16 cellular contexts compared by ENCODE assay signal in the genomic region with DNA sequence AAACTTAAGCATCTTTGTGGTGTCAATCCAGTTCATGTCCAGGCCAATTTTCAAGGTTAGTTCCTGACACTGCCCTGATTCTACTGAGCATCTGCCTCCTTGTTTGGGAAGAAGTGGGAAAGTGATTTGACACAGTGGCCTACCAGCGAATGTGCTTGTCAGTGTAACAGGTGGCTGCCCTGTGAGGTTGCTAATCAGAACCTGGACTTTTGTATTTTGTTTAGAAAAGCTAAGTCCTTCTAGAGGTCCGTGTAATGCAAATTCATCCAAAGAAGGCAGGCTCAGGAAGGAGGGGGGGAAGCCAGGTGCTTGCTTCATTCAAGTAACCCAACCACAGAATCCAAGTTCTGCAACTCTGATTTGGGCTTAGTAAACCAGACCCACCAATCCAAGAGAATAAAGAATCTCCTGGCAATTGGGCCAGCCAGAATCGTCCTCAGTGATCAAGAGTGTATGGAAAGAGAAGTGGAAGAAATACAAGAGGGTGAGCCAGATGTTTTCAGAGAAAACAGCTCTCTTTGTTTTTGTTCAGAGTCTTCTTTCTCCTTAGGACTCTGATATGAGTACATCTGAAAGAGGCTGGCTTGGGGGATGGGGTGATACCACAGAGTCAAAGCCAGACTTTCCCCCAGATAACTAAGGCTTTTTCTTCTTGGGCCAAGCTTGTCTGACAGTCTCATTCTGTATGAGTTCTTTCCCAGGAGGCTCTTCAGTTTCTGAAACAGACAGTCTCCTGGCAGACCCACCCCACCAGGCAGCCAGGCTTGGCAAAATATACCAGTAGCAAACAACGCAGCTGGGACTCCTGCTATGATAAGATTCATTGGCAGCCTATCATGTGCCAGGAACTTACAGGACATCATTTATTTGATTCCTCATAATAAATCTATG.
DNase-seq lines count a peak whose midpoint lies in the region; TF ChIP-seq lines count a peak whose summit lies in the region.
"Had no signal": no experiment of that assay in that cellular context is flagged by ENCODE, and none has a peak within 500 bp of the region (broad histone marks: within the 10 kb centered on the region; RNA-seq: fewer than 3 reads in every experiment).

No MANE protein-coding gene starts in this region.

- H3K27ac ChIP-seq in uterus = peak overlapping the region; percentile 16 to 53
- H3K27ac ChIP-seq in RWPE1 = no peak overlapping the region

- DNase-seq in astrocyte of the spinal cord (ENCODE audit: low read depth, low spot score) (peak; percentile 39), head of caudate nucleus (peak in 24 of 42 donors; percentile 3 to 73 (median 26)), osteocyte (ENCODE audit: extremely low spot score, unreplicated experiment) (no peak), uterus (peak; percentile 21 to 73), RWPE1 (ENCODE audit: low spot score) (no peak), NCI-H2107 (lab: John Stamatoyannopoulos, UW) (no peak), NCI-H345 treated with DMSO at 0.1 percent for 48 hours (lab: John Stamatoyannopoulos, UW; ENCODE audit: unreplicated experiment) (no peak)
- DNase-seq: activated CD4-positive, alpha-beta T cell treated with anti-CD3 and anti-CD28 coated beads for 4 hours; activated T-cell treated with anti-CD3 and anti-CD28 coated beads for 4 hours; CD4-positive, CD25-positive, alpha-beta regulatory T cell; central memory CD4-positive, alpha-beta T cell; endodermal cell; occipital lobe; stimulated activated CD4-positive, alpha-beta T cell treated with anti-CD3 and anti-CD28 coated beads, Interleukin-15, amount 100 ng/mL, for 24 hours; T-helper 9 cell had no signal

- H3K4me1 Mint-ChIP-seq in osteocyte (ENCODE audit: unreplicated experiment) = peaks cover 23% of the 10 kb centered on the region
- H3K4me1 Mint-ChIP-seq: activated naive CD4-positive, alpha-beta T cell treated with anti-CD3 and anti-CD28 coated beads, Interleukin-2, amount 50 U/mL, for 24 hours; CD4-positive, CD25-positive, alpha-beta regulatory T cell; endodermal cell had no signal

- no peak overlapping the region for H3K4me3 Mint-ChIP-seq in osteocyte (ENCODE audit: unreplicated experiment)
- H3K4me3 Mint-ChIP-seq: activated naive CD4-positive, alpha-beta T cell treated with anti-CD3 and anti-CD28 coated beads, Interleukin-2, amount 50 U/mL, for 24 hours; CD4-positive, CD25-positive, alpha-beta regulatory T cell; endodermal cell had no signal

- CTCF ChIA-PET in RWPE1 (lab: Yijun Ruan, JAX) = interaction anchor here (0.6 to 0.7 kb wide), 3 partner anchors 17 to 378 kb away, joined by 3 read pairs; no protein-coding TSS in a partner anchor

- TF ChIP-seq POLR2A in uterus (IDR thresholded peaks at IDR 0.05) = no peak

- H3K4me3 ChIP-seq in astrocyte of the spinal cord (ENCODE audit: low read depth, low read length) (no peak overlapping the region), uterus (no peak overlapping the region)

- H3K36me3 Mint-ChIP-seq in osteocyte (ENCODE audit: unreplicated experiment) = no peaks in the 10 kb centered on the region
- H3K36me3 Mint-ChIP-seq: activated naive CD4-positive, alpha-beta T cell treated with anti-CD3 and anti-CD28 coated beads, Interleukin-2, amount 50 U/mL, for 24 hours; CD4-positive, CD25-positive, alpha-beta regulatory T cell had no signal

- no peak for TF ChIP-seq CTCF in astrocyte of the spinal cord (IDR thresholded peaks at IDR 0.05; ENCODE audit: low read depth, low read length)
- TF ChIP-seq CTCF in osteocyte (IDR thresholded peaks at IDR 0.05) = no peak
- no peak for TF ChIP-seq CTCF in uterus (IDR thresholded peaks at IDR 0.05)
- no peak for TF ChIP-seq CTCF in RWPE1 (conservative IDR thresholded peaks at IDR 0.05; ENCODE audit: low read depth)

- no peaks in the 10 kb centered on the region for H3K27me3 Mint-ChIP-seq in osteocyte (ENCODE audit: unreplicated experiment)
- H3K27me3 Mint-ChIP-seq: activated naive CD4-positive, alpha-beta T cell treated with anti-CD3 and anti-CD28 coated beads, Interleukin-2, amount 50 U/mL, for 24 hours; CD4-positive, CD25-positive, alpha-beta regulatory T cell had no signal

- POLR2A ChIA-PET in RWPE1 (lab: Yijun Ruan, JAX; ENCODE audit: low non-redundant PET) = no interaction called here

- in situ Hi-C loops in astrocyte of the spinal cord (cut with HindIII; ENCODE audit: low sequenced_read_pairs) = no loop called here

- no peaks in the 10 kb centered on the region for H3K36me3 ChIP-seq in uterus

- H3K4me1 ChIP-seq in uterus = no peaks in the 10 kb centered on the region

- peak overlapping the region; percentile 77 for H3K27ac Mint-ChIP-seq in osteocyte (ENCODE audit: unreplicated experiment)
- H3K27ac Mint-ChIP-seq: activated naive CD4-positive, alpha-beta T cell treated with anti-CD3 and anti-CD28 coated beads, Interleukin-2, amount 50 U/mL, for 24 hours; CD4-positive, CD25-positive, alpha-beta regulatory T cell; endodermal cell had no signal

- no peaks in the 10 kb centered on the region for H3K27me3 ChIP-seq in uterus

- no peaks in the 10 kb centered on the region for H3K9me3 Mint-ChIP-seq in osteocyte (ENCODE audit: unreplicated experiment)
- H3K9me3 Mint-ChIP-seq: activated naive CD4-positive, alpha-beta T cell treated with anti-CD3 and anti-CD28 coated beads, Interleukin-2, amount 50 U/mL, for 24 hours; endodermal cell had no signal

- no peaks in the 10 kb centered on the region for H3K9me3 ChIP-seq in uterus

- intact Hi-C loops in head of caudate nucleus (cut with DNase I) = no loop called here
- intact Hi-C loops in uterus (cut with DNase I; ENCODE audit: low total_unique reads) = no loop called here

Comparison
In these comparisons a context has a peak if more than half of its experiments do, and no peak if none do; other contexts are left out.
1. DNase-seq: peak in astrocyte of the spinal cord (single experiment), head of caudate nucleus (24 of 42) and uterus (2 of 2); none in osteocyte (single experiment), RWPE1 (single experiment), NCI-H2107 (single experiment) and NCI-H345 treated with DMSO at 0.1 percent for 48 hours (single experiment).